In the genomic region with DNA sequence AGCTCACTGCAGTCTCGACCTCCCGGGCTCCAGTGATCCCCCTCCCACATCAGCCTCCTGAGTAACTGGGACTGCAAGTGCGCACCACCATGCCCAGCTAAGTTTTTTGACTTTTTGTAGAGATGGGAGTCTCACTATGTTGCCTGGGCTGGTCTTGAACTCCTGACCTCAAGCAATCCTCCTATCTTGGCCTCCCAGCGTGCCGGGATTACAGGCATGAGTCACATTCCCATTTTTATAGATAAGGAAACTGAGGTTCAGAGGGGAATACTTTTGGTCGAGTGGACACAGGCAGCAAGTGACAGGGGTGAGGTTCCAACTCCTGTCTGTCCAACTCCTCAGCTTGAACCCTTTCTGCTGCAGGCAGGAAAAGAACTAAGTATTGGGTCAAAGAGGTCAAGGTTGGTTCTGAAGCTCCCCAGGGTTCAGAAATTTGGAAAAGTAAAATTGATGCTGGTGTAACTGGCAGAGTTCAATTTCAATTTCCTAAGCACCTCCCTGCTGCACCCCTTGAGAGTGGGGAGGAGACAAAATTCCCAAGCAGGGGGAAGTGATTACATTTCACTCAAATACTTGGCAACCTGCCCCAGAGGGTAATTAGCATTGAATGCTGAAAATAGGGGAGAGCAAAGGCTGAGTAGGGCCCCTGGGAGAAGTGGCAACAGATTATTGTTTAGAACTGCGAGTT, we compare ENCODE assay signal across 14 cellular contexts. TPM values are rescaled to one million over a fixed set of nuclear protein-coding genes. Genes with fewer than 3 reads are reported as not detected.
DNase-seq lines count a peak whose midpoint lies in the region; ATAC-seq lines count a peak whose summit lies in the region.
"Had no signal": no experiment of that assay in that cellular context is flagged by ENCODE, and none has a peak within 500 bp of the region (broad histone marks: within the 10 kb centered on the region; RNA-seq: fewer than 3 reads in every experiment).

No MANE protein-coding gene starts in this region.

- peaks cover 2% of the 10 kb centered on the region for H3K4me1 ChIP-seq in mesenchymal stem cell (ENCODE audit: control insufficient read depth, insufficient read depth, low read depth, low read length)
- H3K4me1 ChIP-seq: psoas muscle had no signal

- H2AK5ac ChIP-seq in mesenchymal stem cell (ENCODE audit: low read length, severe bottlenecking), result no peak overlapping the region

- 29% methylated on average over 6 of the region's 7 CpGs for WGBS in mesenchymal stem cell

- no peak overlapping the region for H2BK12ac ChIP-seq in mesenchymal stem cell (ENCODE audit: low read length in 2 of 2)

- no peaks in the 10 kb centered on the region for H3K9me3 ChIP-seq in mesenchymal stem cell (ENCODE audit: control insufficient read depth, low read length)
- H3K9me3 ChIP-seq: gastroesophageal sphincter, psoas muscle, SK-N-SH, upper lobe of left lung had no signal

- no peak overlapping the region for H3K4me2 ChIP-seq in mesenchymal stem cell (ENCODE audit: low read length, poor library complexity, severe bottlenecking)
- H3K4me2 ChIP-seq: SK-N-SH had no signal

- no peak overlapping the region for H3K9ac ChIP-seq in mesenchymal stem cell (ENCODE audit: low read length)
- H3K9ac ChIP-seq: SK-N-SH had no signal

- no peak overlapping the region for H3K23ac ChIP-seq in mesenchymal stem cell (ENCODE audit: low read length in 2 of 2)

- no peak overlapping the region for H2BK15ac ChIP-seq in mesenchymal stem cell (ENCODE audit: low read depth, poor library complexity, severe bottlenecking)

- H3K27me3 ChIP-seq in mesenchymal stem cell (ENCODE audit: control insufficient read depth in 1 of 2, insufficient read depth in 1 of 2, low read length in 2 of 2), result peaks cover 19 to 56% of the 10 kb centered on the region in 2 experiments
- H3K27me3 ChIP-seq: upper lobe of left lung had no signal

- no peak overlapping the region for H2BK5ac ChIP-seq in mesenchymal stem cell (ENCODE audit: low read depth, low read length, poor library complexity, severe bottlenecking)

- H3K14ac ChIP-seq in mesenchymal stem cell (ENCODE audit: low read length in 2 of 2), result no peak overlapping the region

- no peak for ATAC-seq in HG02840 (IDR thresholded peaks at IDR 0.05; ENCODE audit: low FRiP score, unreplicated experiment)
- no peak for ATAC-seq in HG03354 (IDR thresholded peaks at IDR 0.05; ENCODE audit: poor library complexity, severe bottlenecking, unreplicated experiment)
- ATAC-seq: gastroesophageal sphincter, psoas muscle had no signal

- peak; percentile 12 for DNase-seq in NCI-H2196 (lab: John Stamatoyannopoulos, UW; ENCODE audit: unreplicated experiment)
- DNase-seq in NCI-H2196 treated with DMSO at 0.1 percent for 48 hours (lab: John Stamatoyannopoulos, UW; ENCODE audit: unreplicated experiment), result no peak
- DNase-seq in NCI-H1417 (lab: John Stamatoyannopoulos, UW), result peak; percentile 79 to 94 (median 94)
- peak; percentile 13 for DNase-seq in RPMI7951 (ENCODE audit: low read depth)
- DNase-seq in mesenchymal stem cell, result peak; percentile 34
- DNase-seq in HK-2 (ENCODE audit: unreplicated experiment), result no peak
- DNase-seq: NCI-H526, psoas muscle, upper lobe of left lung had no signal

- H4K91ac ChIP-seq in mesenchymal stem cell (ENCODE audit: low read length), result no peak overlapping the region

- no peaks in the 10 kb centered on the region for H3K36me3 ChIP-seq in mesenchymal stem cell (ENCODE audit: control insufficient read depth in 1 of 2, insufficient read depth in 2 of 2, low read depth in 1 of 2, low read length in 2 of 2)
- H3K36me3 ChIP-seq: gastroesophageal sphincter, upper lobe of left lung had no signal

- no peak overlapping the region for H2AFZ ChIP-seq in mesenchymal stem cell (ENCODE audit: low read depth, low read length)

- H4K8ac ChIP-seq in mesenchymal stem cell (ENCODE audit: low read length), result no peak overlapping the region

- no peak overlapping the region for H2BK120ac ChIP-seq in mesenchymal stem cell (ENCODE audit: low read depth, low read length)

- no peak overlapping the region for H3K4ac ChIP-seq in mesenchymal stem cell (ENCODE audit: low read depth in 1 of 2, low read length in 2 of 2)

- no peak overlapping the region for H3K27ac ChIP-seq in mesenchymal stem cell (ENCODE audit: low read length, poor library complexity, severe bottlenecking)
- H3K27ac ChIP-seq: dorsolateral prefrontal cortex, gastroesophageal sphincter, psoas muscle, upper lobe of left lung had no signal

- H3K18ac ChIP-seq in mesenchymal stem cell (ENCODE audit: low read depth in 1 of 2, low read length in 2 of 2), result no peak overlapping the region

- no peak overlapping the region for H3K4me3 ChIP-seq in mesenchymal stem cell (ENCODE audit: insufficient read depth in 1 of 2, low read depth in 1 of 2, low read length in 2 of 2)
- H3K4me3 ChIP-seq: dorsolateral prefrontal cortex, gastroesophageal sphincter, psoas muscle, upper lobe of left lung had no signal

- H3K79me1 ChIP-seq in mesenchymal stem cell (replicated peaks; ENCODE audit: low read length, poor library complexity, severe bottlenecking), result no peaks in the 10 kb centered on the region

RNA-seq across cellular contexts. Expression of a gene that starts 17.6 kb away (rescaled TPM):
- 1.3 and 3.4 TPM in 2 replicates for total RNA-seq in RPMI7951 (2014; rRNA removed; shearing (Covaris generic))
- 11.5 TPM for polyA plus RNA-seq in mesenchymal stem cell (2013, experiment 1 of 2)
- 11.6 TPM for polyA plus RNA-seq in mesenchymal stem cell (2013, experiment 2 of 2)

RNA-seq across cellular contexts. Expression of a gene that starts 51.7 kb away (rescaled TPM):
- total RNA-seq in RPMI7951 (2014; rRNA removed; shearing (Covaris generic)), result 5.5 and 8.0 TPM in 2 replicates
- 7.9 TPM for polyA plus RNA-seq in mesenchymal stem cell (2013, experiment 1 of 2)
- 8.8 TPM for polyA plus RNA-seq in mesenchymal stem cell (2013, experiment 2 of 2)

Comparison
In these comparisons a context has a peak if more than half of its experiments do, and no peak if none do; other contexts are left out.
1. DNase-seq: peak in NCI-H2196 (single experiment), NCI-H1417 (3 of 3), RPMI7951 (single experiment) and mesenchymal stem cell (single experiment); none in NCI-H2196 treated with DMSO at 0.1 percent for 48 hours (single experiment) and HK-2 (single experiment).